Comparison of ENCODE assay signal across 8 cellular contexts in the genomic region with DNA sequence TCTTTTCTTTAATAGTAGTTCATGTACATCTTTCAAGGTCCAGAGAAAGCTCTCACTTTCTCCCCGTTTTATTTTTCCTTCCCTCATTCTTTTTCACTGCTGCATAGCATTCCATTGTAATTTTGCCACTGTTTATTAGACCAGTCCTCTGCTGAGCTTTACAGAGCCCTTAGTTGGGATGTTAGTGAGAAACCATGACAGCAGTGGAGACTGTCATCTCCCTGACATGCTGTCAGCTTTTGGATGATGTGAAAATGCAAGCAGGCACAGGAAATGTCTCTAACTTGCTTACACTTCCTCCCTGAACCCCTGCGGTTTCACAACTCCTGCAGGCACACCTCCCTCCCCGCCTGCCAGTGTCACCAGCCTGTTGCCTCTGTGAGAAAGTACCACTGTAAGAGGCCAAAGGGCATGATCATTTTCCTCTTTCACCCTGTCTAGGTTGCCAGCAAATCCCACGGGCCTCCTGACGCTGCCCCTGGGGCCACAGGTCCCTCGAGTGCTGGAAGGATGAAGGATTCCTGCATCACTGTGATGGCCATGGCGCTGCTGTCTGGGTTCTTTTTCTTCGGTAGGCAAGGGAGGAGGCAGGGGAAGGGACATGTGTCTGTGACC. TPM values are rescaled to one million over a fixed set of nuclear protein-coding genes. Genes with fewer than 3 reads are reported as not detected.
A peak's percentile ranks its signal among the peaks of the same experiment; 100 is the strongest.
DNase-seq lines count a peak whose midpoint lies in the region; ATAC-seq and TF ChIP-seq lines count a peak whose summit lies in the region.

A gene (plus strand): TSS at position 415 of the 615 bp plus-strand sequence. CDS start 96 bp downstream, at position 511.

- CTCF ChIA-PET in HEK293 (lab: Yijun Ruan, JAX), result interaction anchor here (0.8 kb wide), 1 partner anchor 414 kb away, joined by 3 read pairs; no protein-coding TSS in a partner anchor

- H3K9me3 Mint-ChIP-seq in naive thymus-derived CD8-positive, alpha-beta T cell, result no peaks in the 10 kb centered on the region

- H3K4me1 Mint-ChIP-seq in naive thymus-derived CD8-positive, alpha-beta T cell, result peaks cover 25 to 81% (median 65%) of the 10 kb centered on the region in 4 donors

- peak within 1 kb of the TSS; percentile 98 for H3K27ac ChIP-seq in DOHH2 (ENCODE audit: low read depth, low read length)
- H3K27ac ChIP-seq in HEK293 (ENCODE audit: extremely low read depth, low read depth, low read length), result no peak within 1 kb of the TSS
- no peak within 1 kb of the TSS for H3K27ac ChIP-seq in testis

- peak within 1 kb of the TSS; percentile 91 to 99 (median 97) for H3K4me3 Mint-ChIP-seq in naive thymus-derived CD8-positive, alpha-beta T cell

- TF ChIP-seq POLR2A in testis (IDR thresholded peaks at IDR 0.05), result no peak

- WGBS in testis, 2 donors, result 63 to 77% methylated on average over 7 to 8 of the region's 8 CpGs

- H3K27me3 Mint-ChIP-seq in naive thymus-derived CD8-positive, alpha-beta T cell, result no peaks in the 10 kb centered on the region

- peak; percentile 90 for DNase-seq in RPMI8226
- peak; percentile 58 for DNase-seq in activated gamma-delta T cell (lab: John Stamatoyannopoulos, UW)
- peak; percentile 47 to 90 (median 78) for DNase-seq in naive thymus-derived CD8-positive, alpha-beta T cell
- peak; percentile 24 for DNase-seq in testis
- no peak for DNase-seq in NCI-H1436 treated with DMSO at 0.1 percent for 48 hours (lab: John Stamatoyannopoulos, UW)
- DNase-seq in islet precursor cell, result no peak

- no peak for TF ChIP-seq CTCF in DOHH2 (IDR thresholded peaks at IDR 0.05; ENCODE audit: low read depth, low read length, poor library complexity, severe bottlenecking)
- no peak for TF ChIP-seq CTCF in HEK293 (tag by site-specific recombination; IDR thresholded peaks at IDR 0.05)
- TF ChIP-seq CTCF in testis (IDR thresholded peaks at IDR 0.05), result no peak

- H3K27ac Mint-ChIP-seq in naive thymus-derived CD8-positive, alpha-beta T cell, result peak within 1 kb of the TSS; percentile 89 to 98 (median 94)

- H3K4me1 ChIP-seq in DOHH2 (ENCODE audit: control insufficient read depth, low read length) (peaks cover 79% of the 10 kb centered on the region), HEK293 (ENCODE audit: control insufficient read depth, insufficient read depth, low read length) (no peaks in the 10 kb centered on the region), testis (no peaks in the 10 kb centered on the region)

- H3K9me2 ChIP-seq in DOHH2 (replicated peaks; ENCODE audit: control insufficient read depth, low read length), result no peaks in the 10 kb centered on the region

- H3K79me2 ChIP-seq in DOHH2 (ENCODE audit: control insufficient read depth, low read length), result peaks cover 43% of the 10 kb centered on the region

- H3K4me2 ChIP-seq in DOHH2 (ENCODE audit: low read length), result peak within 1 kb of the TSS; percentile 82

- H3K4me3 ChIP-seq in DOHH2 (ENCODE audit: low read length) (peak within 1 kb of the TSS; percentile 89), HEK293 (ENCODE audit: low read depth, low read length) (no peak within 1 kb of the TSS), testis (no peak within 1 kb of the TSS)

- H3K27me3 ChIP-seq in DOHH2 (ENCODE audit: control insufficient read depth, low read length), result no peaks in the 10 kb centered on the region
- H3K27me3 ChIP-seq in testis, result no peaks in the 10 kb centered on the region

- peaks cover 4 to 41% (median 20%) of the 10 kb centered on the region in 3 donors for H3K36me3 Mint-ChIP-seq in naive thymus-derived CD8-positive, alpha-beta T cell

- H3K36me3 ChIP-seq in DOHH2 (ENCODE audit: control insufficient read depth, low read length), result peaks cover 49% of the 10 kb centered on the region
- H3K36me3 ChIP-seq in HEK293 (ENCODE audit: control insufficient read depth in 2 of 2, insufficient read depth in 1 of 2, low read length in 2 of 2), result no peaks in the 10 kb centered on the region
- no peaks in the 10 kb centered on the region for H3K36me3 ChIP-seq in testis (ENCODE audit: low read depth, missing control alignments)

- H4K20me1 ChIP-seq in DOHH2 (ENCODE audit: control insufficient read depth, insufficient read depth, low read depth, low read length), result no peaks in the 10 kb centered on the region

- H3K9me3 ChIP-seq in DOHH2 (ENCODE audit: control insufficient read depth, insufficient read depth, low read length) (no peaks in the 10 kb centered on the region), HEK293 (ENCODE audit: control insufficient read depth, insufficient read depth, low read depth, low read length) (no peaks in the 10 kb centered on the region), testis (no peaks in the 10 kb centered on the region)

- H3F3A ChIP-seq in DOHH2 (ENCODE audit: control insufficient read depth, insufficient read depth), result peaks cover 46% of the 10 kb centered on the region

- peak; percentile 81 to 91 for ATAC-seq in naive thymus-derived CD8-positive, alpha-beta T cell

- intact Hi-C loops in testis (cut with DNase I; ENCODE audit: low total_unique reads), result no loop called here

- POLR2A ChIA-PET in HEK293 (lab: Yijun Ruan, JAX), result interaction anchor here (0.6 kb wide), 1 partner anchor 83 kb away, joined by 3 read pairs; no protein-coding TSS in a partner anchor
- POLR2A ChIA-PET in naive thymus-derived CD8-positive, alpha-beta T cell (lab: Charles Lee), result interaction anchor here (0.7 to 10.3 kb wide), 22 partner anchors 8 to 645 kb away, joined by 3 to 247 read pairs (median 6); a partner anchor contains a TSS

TF ChIP-seq in HEK293, 187 proteins besides CTCF, POLR2A, EP300 and RAD21:
- no peak for TF ChIP-seq ZNF37A (tag by site-specific recombination; IDR thresholded peaks at IDR 0.05)
- no peak for TF ChIP-seq REPIN1 (tag by site-specific recombination; IDR thresholded peaks at IDR 0.05; ENCODE audit: low read depth)
- no peak for TF ChIP-seq MEIS1 (CRISPR knock-in tag; IDR thresholded peaks at IDR 0.05; ENCODE audit: borderline replicate concordance)
- TF ChIP-seq OSR2 (tag by site-specific recombination; IDR thresholded peaks at IDR 0.05), result no peak
- peak; percentile 46; the same call in 1 of the 2 replicates for TF ChIP-seq PRDM1 (tag by site-specific recombination; IDR thresholded peaks at IDR 0.05)
- peak; percentile 42; the same call in 1 of the 2 replicates for TF ChIP-seq SCRT2 (tag by site-specific recombination; IDR thresholded peaks at IDR 0.05)
- TF ChIP-seq, protein P1, sequence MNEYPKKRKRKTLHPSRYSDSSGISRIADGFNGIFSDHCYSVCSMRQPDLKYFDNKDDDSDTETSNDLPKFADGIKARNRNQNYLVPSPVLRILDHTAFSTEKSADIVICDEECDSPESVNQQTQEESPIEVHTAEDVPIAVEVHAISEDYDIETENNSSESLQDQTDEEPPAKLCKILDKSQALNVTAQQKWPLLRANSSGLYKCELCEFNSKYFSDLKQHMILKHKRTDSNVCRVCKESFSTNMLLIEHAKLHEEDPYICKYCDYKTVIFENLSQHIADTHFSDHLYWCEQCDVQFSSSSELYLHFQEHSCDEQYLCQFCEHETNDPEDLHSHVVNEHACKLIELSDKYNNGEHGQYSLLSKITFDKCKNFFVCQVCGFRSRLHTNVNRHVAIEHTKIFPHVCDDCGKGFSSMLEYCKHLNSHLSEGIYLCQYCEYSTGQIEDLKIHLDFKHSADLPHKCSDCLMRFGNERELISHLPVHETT (tag by site-specific recombination; IDR thresholded peaks at IDR 0.05), result no peak
- TF ChIP-seq ZNF248 (tag by site-specific recombination; IDR thresholded peaks at IDR 0.05), result no peak
- TF ChIP-seq ZNF785 (tag by site-specific recombination; IDR thresholded peaks at IDR 0.05), result no peak
- TF ChIP-seq, protein P2, sequence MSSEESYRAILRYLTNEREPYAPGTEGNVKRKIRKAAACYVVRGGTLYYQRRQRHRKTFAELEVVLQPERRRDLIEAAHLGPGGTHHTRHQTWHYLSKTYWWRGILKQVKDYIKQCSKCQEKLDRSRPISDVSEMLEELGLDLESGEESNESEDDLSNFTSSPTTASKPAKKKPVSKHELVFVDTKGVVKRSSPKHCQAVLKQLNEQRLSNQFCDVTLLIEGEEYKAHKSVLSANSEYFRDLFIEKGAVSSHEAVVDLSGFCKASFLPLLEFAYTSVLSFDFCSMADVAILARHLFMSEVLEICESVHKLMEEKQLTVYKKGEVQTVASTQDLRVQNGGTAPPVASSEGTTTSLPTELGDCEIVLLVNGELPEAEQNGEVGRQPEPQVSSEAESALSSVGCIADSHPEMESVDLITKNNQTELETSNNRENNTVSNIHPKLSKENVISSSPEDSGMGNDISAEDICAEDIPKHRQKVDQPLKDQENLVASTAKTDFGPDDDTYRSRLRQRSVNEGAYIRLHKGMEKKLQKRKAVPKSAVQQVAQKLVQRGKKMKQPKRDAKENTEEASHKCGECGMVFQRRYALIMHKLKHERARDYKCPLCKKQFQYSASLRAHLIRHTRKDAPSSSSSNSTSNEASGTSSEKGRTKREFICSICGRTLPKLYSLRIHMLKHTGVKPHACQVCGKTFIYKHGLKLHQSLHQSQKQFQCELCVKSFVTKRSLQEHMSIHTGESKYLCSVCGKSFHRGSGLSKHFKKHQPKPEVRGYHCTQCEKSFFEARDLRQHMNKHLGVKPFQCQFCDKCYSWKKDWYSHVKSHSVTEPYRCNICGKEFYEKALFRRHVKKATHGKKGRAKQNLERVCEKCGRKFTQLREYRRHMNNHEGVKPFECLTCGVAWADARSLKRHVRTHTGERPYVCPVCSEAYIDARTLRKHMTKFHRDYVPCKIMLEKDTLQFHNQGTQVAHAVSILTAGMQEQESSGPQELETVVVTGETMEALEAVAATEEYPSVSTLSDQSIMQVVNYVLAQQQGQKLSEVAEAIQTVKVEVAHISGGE (tag by site-specific recombination; conservative IDR thresholded peaks at IDR 0.05; ENCODE audit: low read depth), result no peak
- TF ChIP-seq ZNF146 (tag by site-specific recombination; IDR thresholded peaks at IDR 0.05), result peak; percentile 98

RNA-seq across cellular contexts. Expression of the gene that starts here (rescaled TPM):
- 100 to 1,000 TPM; 334 to 339 TPM for total RNA-seq in naive thymus-derived CD8-positive, alpha-beta T cell
- polyA plus RNA-seq in naive thymus-derived CD8-positive, alpha-beta T cell, result 100 to 1,000 TPM; 121 to 157 (median 124) TPM
- 1 to 10 TPM; 2.8 to 5.0 TPM for total RNA-seq in testis
- polyA plus RNA-seq in testis (ENCODE audit: insufficient read depth, low read depth, low replicate concordance), result 6.7 TPM

Comparison
In these comparisons a context has a peak if more than half of its experiments do, and no peak if none do; other contexts are left out.
1. RNA of the gene that starts here (total RNA-seq): 334 to 339 TPM in naive thymus-derived CD8-positive, alpha-beta T cell; 2.8 to 5.0 TPM in testis; every median in the first group is over 10 times any median in the second.
2. RNA of the gene that starts here (polyA plus RNA-seq): 121 to 157 TPM in naive thymus-derived CD8-positive, alpha-beta T cell; 6.7 TPM in testis (single experiment); every median in the first group is over 10 times any median in the second.
3. DNase-seq: peak in RPMI8226 (single experiment), activated gamma-delta T cell (single experiment), naive thymus-derived CD8-positive, alpha-beta T cell (10 of 10) and testis (single experiment); none in NCI-H1436 treated with DMSO at 0.1 percent for 48 hours (single experiment) and islet precursor cell (single experiment).